22 cellular contexts compared by ENCODE assay signal in the genomic region with DNA sequence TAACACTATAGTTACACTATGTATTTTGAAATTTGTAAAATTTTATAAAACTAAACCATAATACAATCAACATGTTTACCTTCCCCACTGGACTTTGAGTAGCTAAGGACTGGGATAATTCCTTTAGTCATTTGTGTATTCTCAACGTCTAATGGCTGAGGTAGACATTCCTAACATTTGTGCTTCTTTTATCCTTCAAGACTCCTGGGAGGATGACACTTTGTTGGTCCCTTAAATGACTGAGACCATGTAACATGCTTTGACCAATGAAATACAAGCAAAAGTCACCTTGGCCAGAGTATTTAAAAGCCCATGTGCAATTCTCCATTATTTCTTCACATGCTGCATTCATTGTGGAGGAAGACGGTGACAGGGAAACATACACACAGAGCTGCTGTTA. TPM values are rescaled to one million over a fixed set of nuclear protein-coding genes. Genes with fewer than 3 reads are reported as not detected.
"Had no signal": no experiment of that assay in that cellular context is flagged by ENCODE, and none has a peak within 500 bp of the region (broad histone marks: within the 10 kb centered on the region; RNA-seq: fewer than 3 reads in every experiment).

No MANE protein-coding gene starts in this region.

- H3K4me2 ChIP-seq: hepatocyte had no signal

- H2AFZ ChIP-seq: hepatocyte had no signal

- ATAC-seq: foreskin keratinocyte; gastroesophageal sphincter; heart left ventricle; left colon; left lobe of liver; left ventricle myocardium superior; naive thymus-derived CD4-positive, alpha-beta T cell had no signal

- H3K36me3 Mint-ChIP-seq: immature natural killer cell; naive thymus-derived CD4-positive, alpha-beta T cell had no signal

- H3K9me3 ChIP-seq: esophagus muscularis mucosa, gastroesophageal sphincter, heart left ventricle, lower lobe of right lung had no signal

- H3K4me3 Mint-ChIP-seq: immature natural killer cell; naive thymus-derived CD4-positive, alpha-beta T cell had no signal

- H3K27me3 ChIP-seq: dorsolateral prefrontal cortex, esophagus muscularis mucosa, foreskin keratinocyte, gastroesophageal sphincter, heart left ventricle, hepatocyte had no signal

- H3K4me3 ChIP-seq: coronary artery, esophagus muscularis mucosa, gastroesophageal sphincter, heart left ventricle, hepatocyte, lower lobe of right lung had no signal

- DNase-seq: dermis blood vessel endothelial cell; dorsolateral prefrontal cortex; effector CD4-positive, alpha-beta T cell; effector memory CD4-positive, alpha-beta T cell; foreskin keratinocyte; heart left ventricle; hypothalamus; immature natural killer cell; islet precursor cell; kidney; kidney glomerular epithelial cell; left colon; left ventricle myocardium superior; lower lobe of right lung; mesenchymal stem cell; midbrain; naive thymus-derived CD4-positive, alpha-beta T cell had no signal

- H3K27ac Mint-ChIP-seq: immature natural killer cell; naive thymus-derived CD4-positive, alpha-beta T cell had no signal

- H3K4me1 ChIP-seq: esophagus muscularis mucosa, foreskin keratinocyte, gastroesophageal sphincter, heart left ventricle, lower lobe of right lung had no signal

- H3K27ac ChIP-seq: coronary artery, esophagus muscularis mucosa, foreskin keratinocyte, gastroesophageal sphincter, heart left ventricle, hepatocyte, lower lobe of right lung had no signal

- H3K4me1 Mint-ChIP-seq: immature natural killer cell; naive thymus-derived CD4-positive, alpha-beta T cell had no signal

- H3K36me3 ChIP-seq: esophagus muscularis mucosa, gastroesophageal sphincter, heart left ventricle, lower lobe of right lung had no signal

RNA-seq across cellular contexts. Expression of a gene that starts 18.5 kb away (rescaled TPM):
- polyA plus RNA-seq: naive thymus-derived CD4-positive, alpha-beta T cell had no signal
